ENCODE assay signal across 26 cellular contexts in genomic region chr3:181615666-181616065, GRCh38.
"Had no signal": no experiment of that assay in that cellular context is flagged by ENCODE, and none has a peak within 500 bp of the region (broad histone marks: within the 10 kb centered on the region; RNA-seq: fewer than 3 reads in every experiment).

No MANE protein-coding gene starts in this region.

- FAIRE-seq: K562, TTC549 had no signal

- ATAC-seq: activated T-helper 17 cell treated with anti-CD3 and anti-CD28 coated beads, Interleukin-2, amount 50 U/mL, for 72 hours; K562; T-cell had no signal

- DNase-seq: activated CD4-positive, alpha-beta memory T cell treated with anti-CD3 and anti-CD28 coated beads for 36 hours; activated CD4-positive, alpha-beta T cell treated with anti-CD3 and anti-CD28 coated beads, Interleukin-2, amount 10 ng/mL, durations not matched to agents 7 days and 5 days; activated CD4-positive, CD25-positive, alpha-beta regulatory T cell; activated gamma-delta T cell; activated naive CD4-positive, alpha-beta T cell treated with anti-CD3 and anti-CD28 coated beads for 36 hours; activated T-cell treated with anti-CD3 and anti-CD28 coated beads for 4 hours; activated T-cell treated with anti-CD3 and anti-CD28 coated beads, Interleukin-2, amount 50 U/mL, for 48 hours; amygdala; brain microvascular endothelial cell; Karpas-422; MM.1S; NCI-H1105; NCI-H1436 treated with DMSO at 0.1 percent for 48 hours; NCI-H187; NCI-H345; NCI-H510A; NCI-H526 treated with DMSO at 0.1 percent for 48 hours; NCI-H82; T-cell; T-helper 2 cell; T1000 had no signal

- H3K27me3 ChIP-seq: brain microvascular endothelial cell had no signal

- H3K4me3 ChIP-seq: K562, SK-N-MC had no signal

- H3K27ac ChIP-seq: brain microvascular endothelial cell, SK-N-MC, VCaP had no signal

- H3K36me3 ChIP-seq: brain microvascular endothelial cell had no signal
